10 cellular contexts compared by ENCODE assay signal in the genomic region with DNA sequence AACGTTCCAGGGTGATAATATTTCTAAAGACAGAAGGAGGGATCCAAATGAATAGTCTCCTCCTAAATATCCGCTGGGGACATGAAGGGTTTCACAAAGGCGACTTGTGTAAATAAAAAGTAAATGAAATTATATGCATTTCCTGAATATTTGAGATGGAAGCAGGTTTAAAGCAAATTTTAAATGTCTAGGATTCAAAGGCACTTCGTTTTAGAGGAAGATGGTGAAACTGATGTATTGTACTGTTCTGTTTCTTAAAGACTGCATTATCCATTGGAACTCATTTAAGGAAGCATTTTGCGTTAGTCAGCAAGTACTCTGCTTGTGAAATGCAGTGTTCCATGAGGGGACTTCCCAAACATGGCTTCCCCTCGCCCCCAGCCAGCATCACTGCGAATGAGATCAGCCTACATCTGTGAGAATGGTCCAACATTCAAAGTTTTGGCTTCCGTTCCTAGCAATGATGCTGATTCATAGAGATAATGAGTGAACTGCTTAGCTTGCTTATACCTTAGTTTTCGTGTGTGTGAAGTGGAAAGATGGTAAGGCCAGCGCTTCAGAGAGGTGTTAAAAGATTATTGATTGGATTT. TPM values are rescaled to one million over a fixed set of nuclear protein-coding genes. Genes with fewer than 3 reads are reported as not detected.
DNase-seq lines count a peak whose midpoint lies in the region; ATAC-seq and TF ChIP-seq lines count a peak whose summit lies in the region.
"Had no signal": no experiment of that assay in that cellular context is flagged by ENCODE, and none has a peak within 500 bp of the region (broad histone marks: within the 10 kb centered on the region; RNA-seq: fewer than 3 reads in every experiment).

No MANE protein-coding gene starts in this region.

- H3K27me3 Mint-ChIP-seq in chondrocyte (ENCODE audit: low read depth): peaks cover 25% of the 10 kb centered on the region

- no peaks in the 10 kb centered on the region for H3K9me3 Mint-ChIP-seq in chondrocyte (ENCODE audit: low read depth)

- TF ChIP-seq CTCF in chondrocyte (IDR thresholded peaks at IDR 0.05): no peak

- peaks cover 6% of the 10 kb centered on the region for H3K4me1 Mint-ChIP-seq in chondrocyte (ENCODE audit: low read depth)

- peak overlapping the region; percentile 68 for H3K4me3 Mint-ChIP-seq in chondrocyte (ENCODE audit: unreplicated experiment)

- ATAC-seq in GM19463 (IDR thresholded peaks at IDR 0.05; ENCODE audit: unreplicated experiment) (peak; percentile 13), HG03108 (IDR thresholded peaks at IDR 0.05; ENCODE audit: unreplicated experiment) (no peak), HG02870 (IDR thresholded peaks at IDR 0.05; ENCODE audit: unreplicated experiment) (no peak)

- no peak overlapping the region for H3K27ac Mint-ChIP-seq in chondrocyte (ENCODE audit: unreplicated experiment)

- peak; percentile 28 for DNase-seq in NCI-H82 (lab: John Stamatoyannopoulos, UW)
- DNase-seq in NCI-H82 treated with DMSO at 0.1 percent for 48 hours (lab: John Stamatoyannopoulos, UW; ENCODE audit: unreplicated experiment): no peak
- no peak for DNase-seq in chondrocyte (ENCODE audit: low spot score)
- peak; percentile 19 for DNase-seq in occipital lobe (lab: John Stamatoyannopoulos, UW)
- no peak for DNase-seq in EL

- peaks cover 2% of the 10 kb centered on the region for H3K36me3 Mint-ChIP-seq in chondrocyte (ENCODE audit: low read depth)

RNA-seq across cellular contexts. Expression of a gene that starts 1.5 kb away (rescaled TPM):
- not detected in 3 replicates for total RNA-seq in chondrocyte
- total RNA-seq in occipital lobe: 47.7 TPM
- total RNA-seq: fibroblast of villous mesenchyme, HT-29 had no signal

Comparison
In these comparisons a context has a peak if more than half of its experiments do, and no peak if none do; other contexts are left out.
1. DNase-seq: peak in NCI-H82 (single experiment) and occipital lobe (single experiment); none in NCI-H82 treated with DMSO at 0.1 percent for 48 hours (single experiment), chondrocyte (single experiment) and EL (single experiment).
2. RNA of a gene that starts 1.5 kb away (total RNA-seq): 47.7 TPM in occipital lobe (single experiment); not detected in chondrocyte; every median in the first group is over 10 times any median in the second.